13 cellular contexts compared by ENCODE assay signal in the genomic region with DNA sequence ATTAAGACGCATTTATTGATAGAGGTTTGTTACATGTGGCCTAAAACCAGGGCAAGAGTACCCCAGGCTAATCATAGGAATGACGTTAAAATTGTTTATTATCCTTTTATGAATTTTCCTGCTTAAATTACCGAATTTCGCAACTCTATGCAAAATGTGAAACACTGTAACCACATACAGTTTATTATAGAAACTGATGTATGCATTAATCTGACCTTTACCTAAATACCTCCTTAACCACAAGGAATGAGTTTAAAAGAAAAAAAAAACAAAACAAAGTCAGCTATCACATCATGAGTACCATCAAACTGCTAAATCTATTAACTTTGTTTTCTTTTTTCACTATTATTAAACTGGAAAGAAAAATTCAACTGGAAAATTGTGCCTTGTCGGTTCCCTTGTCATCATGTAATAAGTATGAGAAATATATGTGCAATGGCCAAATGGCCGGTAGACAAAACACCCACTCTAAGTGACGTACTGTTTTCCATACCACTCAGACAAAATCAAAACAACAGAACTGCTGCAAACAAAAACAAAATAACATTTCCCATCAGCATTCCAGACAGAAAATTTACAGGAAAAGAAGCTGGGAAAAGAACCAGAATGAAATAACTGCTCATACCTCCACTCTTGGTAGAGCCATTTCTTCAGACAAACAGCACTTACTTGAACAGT.
DNase-seq lines count a peak whose midpoint lies in the region; ATAC-seq and TF ChIP-seq lines count a peak whose summit lies in the region.
"Had no signal": no experiment of that assay in that cellular context is flagged by ENCODE, and none has a peak within 500 bp of the region (broad histone marks: within the 10 kb centered on the region; RNA-seq: fewer than 3 reads in every experiment).

No MANE protein-coding gene starts in this region.

- ATAC-seq in naive B cell (ENCODE audit: low read depth in 2 of 2): no peak
- ATAC-seq in HG03196 (IDR thresholded peaks at IDR 0.05; ENCODE audit: unreplicated experiment): no peak
- ATAC-seq: foreskin keratinocyte had no signal

- H2AFZ ChIP-seq in ACC112 (ENCODE audit: low read length, unreplicated experiment) (peak overlapping the region; percentile 95), KMS-11 (ENCODE audit: low read depth) (no peak overlapping the region)

- H3K9ac ChIP-seq in KMS-11: no peak overlapping the region

- H3K4me1 ChIP-seq in ACC112 (ENCODE audit: control insufficient read depth, insufficient read depth, low read length, unreplicated experiment): peaks cover 34% of the 10 kb centered on the region
- H3K4me1 ChIP-seq in KMS-11 (ENCODE audit: low read depth, poor library complexity, severe bottlenecking): peaks cover 14% of the 10 kb centered on the region
- H3K4me1 ChIP-seq: foreskin keratinocyte had no signal

- H3K27ac ChIP-seq in ACC112 (ENCODE audit: low read depth, low read length) (peak overlapping the region; percentile 57), KMS-11 (no peak overlapping the region), coronary artery (peak overlapping the region; percentile 70 to 84)
- H3K27ac ChIP-seq: foreskin keratinocyte had no signal

- peaks cover 0 to 2% (median 0%) of the 10 kb centered on the region in 7 donors for H3K9me3 Mint-ChIP-seq in naive B cell

- H4K20me1 ChIP-seq in KMS-11 (ENCODE audit: insufficient read depth): no peaks in the 10 kb centered on the region

- peak overlapping the region; percentile 39 for H3K4me2 ChIP-seq in KMS-11

- H3K36me3 ChIP-seq in ACC112 (ENCODE audit: insufficient read depth, low read length): no peaks in the 10 kb centered on the region
- no peaks in the 10 kb centered on the region for H3K36me3 ChIP-seq in KMS-11 (ENCODE audit: insufficient read depth)

- no peaks in the 10 kb centered on the region for H3K27me3 Mint-ChIP-seq in naive B cell
- H3K27me3 Mint-ChIP-seq: activated CD4-positive, alpha-beta memory T cell treated with anti-CD3 and anti-CD28 coated beads for 36 hours had no signal

- H3K4me3 Mint-ChIP-seq in naive B cell: no peak overlapping the region
- H3K4me3 Mint-ChIP-seq: activated CD4-positive, alpha-beta memory T cell treated with anti-CD3 and anti-CD28 coated beads for 36 hours had no signal

- H3K36me3 Mint-ChIP-seq in naive B cell: peaks cover 13 to 17% of the 10 kb centered on the region in 2 donors

- H3K4me3 ChIP-seq in ACC112 (ENCODE audit: low read depth, low read length) (0 out of 2 replicates have a peak overlapping the region, but pooled peaks have one; percentile 5), KMS-11 (IDR thresholded peaks at IDR 0.05; ENCODE audit: insufficient read depth, low read depth, low read length) (no peak overlapping the region), coronary artery (peak overlapping the region; percentile 46)

- DNase-seq in coronary artery (ENCODE audit: low spot score) (no peak), naive B cell (no peak), GM13976 (ENCODE audit: low spot score) (no peak), Kasumi-1 (lab: John Stamatoyannopoulos, UW) (no peak), HPDE6-E6E7 (ENCODE audit: extremely low spot score) (no peak)
- DNase-seq: activated CD4-positive, alpha-beta memory T cell treated with anti-CD3 and anti-CD28 coated beads for 36 hours; AML-193; amniotic stem cell; foreskin keratinocyte; NCI-H1048 had no signal

- H3K4me1 Mint-ChIP-seq in naive B cell: peaks cover 17 to 25% (median 23%) of the 10 kb centered on the region in 3 donors

- H3K79me2 ChIP-seq in ACC112 (ENCODE audit: control insufficient read depth, insufficient read depth, low read length, unreplicated experiment) (no peaks in the 10 kb centered on the region), KMS-11 (ENCODE audit: insufficient read depth, low read depth) (no peaks in the 10 kb centered on the region)

- no peaks in the 10 kb centered on the region for H3K27me3 ChIP-seq in ACC112 (ENCODE audit: insufficient read depth, low read length)
- no peaks in the 10 kb centered on the region for H3K27me3 ChIP-seq in KMS-11 (ENCODE audit: insufficient read depth, low read depth)
- H3K27me3 ChIP-seq: foreskin keratinocyte had no signal

- in situ Hi-C loops in GM13976 (cut with MboI; ENCODE audit: low sequenced_read_pairs, unreplicated experiment): no loop called here

- TF ChIP-seq CTCF in KMS-11 (conservative IDR thresholded peaks at IDR 0.05; ENCODE audit: low read depth, low read length) (no peak), coronary artery (IDR thresholded peaks at IDR 0.05) (no peak), GM13976 (IDR thresholded peaks at IDR 0.05; ENCODE audit: borderline replicate concordance, control extremely low read depth, extremely low read depth, insufficient read depth, missing control alignments) (no peak)

- H3K27ac Mint-ChIP-seq in naive B cell: peak overlapping the region in 4 of 6 donors; percentile 12 to 78 (median 57)
- H3K27ac Mint-ChIP-seq: activated CD4-positive, alpha-beta memory T cell treated with anti-CD3 and anti-CD28 coated beads for 36 hours had no signal
